ENCODE assay signal across 2 cellular contexts in genomic region chr7:33128631-33128989, GRCh38.
TF ChIP-seq lines count a peak whose summit lies in the region.

No MANE protein-coding gene starts in this region.

TF ChIP-seq in SK-N-SH, 30 proteins besides CTCF, POLR2A, EP300 and RAD21 (continued from another document):
- TF ChIP-seq MAX (IDR thresholded peaks at IDR 0.05; ENCODE audit: low read depth) (no peak), TAF1 (IDR thresholded peaks at IDR 0.05; ENCODE audit: borderline replicate concordance, low read depth, low read length) (no peak), GABPA (IDR thresholded peaks at IDR 0.05; ENCODE audit: low read depth) (no peak), POLR2AphosphoS5 (IDR thresholded peaks at IDR 0.05; ENCODE audit: low read depth, low read length) (no peak), TEAD4 (IDR thresholded peaks at IDR 0.05; ENCODE audit: borderline replicate concordance, insufficient read depth) (no peak), RXRA (IDR thresholded peaks at IDR 0.05; ENCODE audit: borderline replicate concordance, low read depth) (no peak), IRF3 (IDR thresholded peaks at IDR 0.05; ENCODE audit: low read depth, low read length) (no peak), RFX5 (IDR thresholded peaks at IDR 0.05; ENCODE audit: low read length) (no peak), USF2 (IDR thresholded peaks at IDR 0.05; ENCODE audit: borderline replicate concordance, low read depth, low read length) (no peak), MEF2A (IDR thresholded peaks at IDR 0.05; ENCODE audit: borderline replicate concordance, low read depth) (no peak), USF1 (IDR thresholded peaks at IDR 0.05; ENCODE audit: borderline replicate concordance, low read depth) (no peak)

TF ChIP-seq in SK-N-SH treated with all-trans-retinoic acid at 6 μM for 48 hours, 23 proteins besides CTCF, POLR2A, EP300 and RAD21 (continued from another document):
- TF ChIP-seq ISL1 (CRISPR knock-in tag; IDR thresholded peaks at IDR 0.05) (no peak), CREB5 (CRISPR knock-in tag; IDR thresholded peaks at IDR 0.05; ENCODE audit: low read depth) (no peak), ESRRG (CRISPR knock-in tag; IDR thresholded peaks at IDR 0.05) (no peak), TCF4 (CRISPR knock-in tag; IDR thresholded peaks at IDR 0.05; ENCODE audit: borderline replicate concordance) (no peak), ZFP3 (CRISPR knock-in tag; IDR thresholded peaks at IDR 0.05) (no peak), RARB (CRISPR knock-in tag; IDR thresholded peaks at IDR 0.05) (no peak), BACH2 (CRISPR knock-in tag; IDR thresholded peaks at IDR 0.05; ENCODE audit: borderline replicate concordance) (no peak), ZNF70 (CRISPR knock-in tag; IDR thresholded peaks at IDR 0.05) (no peak), ZC3H10 (CRISPR knock-in tag; IDR thresholded peaks at IDR 0.05) (no peak), PATZ1 (CRISPR knock-in tag; IDR thresholded peaks at IDR 0.05; ENCODE audit: borderline replicate concordance) (no peak)
